In genomic region chr1:23169219-23169575, GRCh38 we compare ENCODE assay signal across 8 cellular contexts. TPM values are rescaled to one million over a fixed set of nuclear protein-coding genes. Genes with fewer than 3 reads are reported as not detected.
DNase-seq lines count a peak whose midpoint lies in the region; ATAC-seq, FAIRE-seq and TF ChIP-seq lines count a peak whose summit lies in the region.

No MANE protein-coding gene starts in this region.

- H3K27me3 ChIP-seq in HepG2 (ENCODE audit: control insufficient read depth in 1 of 2, insufficient read depth in 2 of 2, low read length in 2 of 2) = no peaks in the 10 kb centered on the region; a peak in 1 of 5 replicates

- H3K4me3 Mint-ChIP-seq in T-helper 2 cell treated with Interferon-gamma antibody and Interleukin-4, amounts not matched to agents 5 μg/mL and 100 μg/mL, for 36 hours = peak overlapping the region; percentile 99

- peaks cover 11% of the 10 kb centered on the region for H4K20me1 ChIP-seq in HepG2 (ENCODE audit: insufficient read depth, low read length)

- CTCF ChIA-PET in HepG2 (lab: Yijun Ruan, JAX; ENCODE audit: low intra/inter-chr PET ratio, low total read pairs) = no interaction called here

- ATAC-seq in HepG2 = no peak
- no peak for ATAC-seq in GM21717 (IDR thresholded peaks at IDR 0.05; ENCODE audit: unreplicated experiment)

- WGBS in HepG2 (ENCODE audit: low lambda C conversion rate) = 75% methylated on average over 13 of the region's 13 CpGs

- H3K36me3 Mint-ChIP-seq in T-helper 2 cell treated with Interferon-gamma antibody and Interleukin-4, amounts not matched to agents 5 μg/mL and 100 μg/mL, for 36 hours (ENCODE audit: low read depth) = no peaks in the 10 kb centered on the region

- peaks cover under 1% of the 10 kb centered on the region for H3K9me3 Mint-ChIP-seq in T-helper 2 cell treated with Interferon-gamma antibody and Interleukin-4, amounts not matched to agents 5 μg/mL and 100 μg/mL, for 36 hours

- FAIRE-seq in HepG2 (lab: Jason Lieb, UNC) = no peak

- no peak overlapping the region for H3K27ac ChIP-seq in HepG2 (ENCODE audit: extremely low read length, insufficient read depth, low read length)
- H3K27ac ChIP-seq in substantia nigra (ENCODE audit: low read depth, low read length, poor library complexity, severe bottlenecking) = peak overlapping the region; percentile 51

- TF ChIP-seq RAD21 in HepG2 (CRISPR knock-in tag; IDR thresholded peaks at IDR 0.05) = no peak

- H3K4me1 ChIP-seq in HepG2 (ENCODE audit: insufficient read depth, low read length) = peaks cover 53% of the 10 kb centered on the region

- H3K9me3 ChIP-seq in HepG2 (ENCODE audit: low read length) = no peaks in the 10 kb centered on the region

- peaks cover 6% of the 10 kb centered on the region for H3K27me3 Mint-ChIP-seq in T-helper 2 cell treated with Interferon-gamma antibody and Interleukin-4, amounts not matched to agents 5 μg/mL and 100 μg/mL, for 36 hours (ENCODE audit: low read depth)

- H3K79me2 ChIP-seq in HepG2 (ENCODE audit: insufficient read depth, low read length) = peaks cover 34% of the 10 kb centered on the region

- peaks cover 15% of the 10 kb centered on the region for H3K4me1 Mint-ChIP-seq in T-helper 2 cell treated with Interferon-gamma antibody and Interleukin-4, amounts not matched to agents 5 μg/mL and 100 μg/mL, for 36 hours (ENCODE audit: low read depth)

- TF ChIP-seq POLR2A in HepG2 (IDR thresholded peaks at IDR 0.05; ENCODE audit: insufficient read depth in 1 of 2, low read depth in 2 of 2, low read length in 2 of 2) = no peak

- no peak overlapping the region for H2AFZ ChIP-seq in HepG2 (ENCODE audit: low read length)

- H3K4me3 ChIP-seq in astrocyte of the cerebellum (ENCODE audit: low read depth, low read length) = peak overlapping the region; percentile 58
- H3K4me3 ChIP-seq in HepG2 (replicated peaks in 1 of 3; ENCODE audit: insufficient read depth in 1 of 3, low read depth in 2 of 3, low read length in 3 of 3) = peak overlapping the region in 2 of 3 experiments; percentile 41 to 96; a peak in 5 of 6 replicates

- no peaks in the 10 kb centered on the region for H3K36me3 ChIP-seq in HepG2 (replicated peaks in 1 of 2; ENCODE audit: control insufficient read depth in 1 of 2, insufficient read depth in 2 of 2, low read length in 2 of 2)

- no peak for DNase-seq in T-helper 2 cell treated with Interferon-gamma antibody and Interleukin-4, amounts not matched to agents 5 μg/mL and 100 μg/mL, for 36 hours (ENCODE audit: low spot score)
- no peak for DNase-seq in T-helper 2 cell
- DNase-seq in astrocyte of the cerebellum (ENCODE audit: low read depth) = no peak
- no peak for DNase-seq in HepG2 (ENCODE audit: low spot score)
- peak in 1 of 49 donors; percentile 17 for DNase-seq in substantia nigra (lab: John Stamatoyannopoulos, UW)
- DNase-seq in germinal center (ENCODE audit: low spot score) = no peak
- DNase-seq in cerebellar cortex (ENCODE audit: low spot score) = no peak

- H3K9ac ChIP-seq in HepG2 (ENCODE audit: insufficient read depth, low read depth, low read length) = peak overlapping the region; percentile 35; the same call in 1 of the 2 replicates

- in situ Hi-C loops in astrocyte of the cerebellum (cut with HindIII; ENCODE audit: low sequenced_read_pairs) = no loop called here
- in situ Hi-C loops in HepG2 (cut with HindIII; ENCODE audit: extremely low pct_ligation_motif_present, low pct_unique_long_range_greater_than_20kb) = no loop called here

- no peak for TF ChIP-seq CTCF in astrocyte of the cerebellum (IDR thresholded peaks at IDR 0.05; ENCODE audit: low read depth, low read length, missing control alignments)
- no peak for TF ChIP-seq CTCF in HepG2 (CRISPR knock-in tag; IDR thresholded peaks at IDR 0.05)

- POLR2A ChIA-PET in HepG2 (lab: Yijun Ruan, JAX) = interaction anchor here (0.6 to 2.0 kb wide), 4 partner anchors 19 to 337 kb away, joined by 3 to 5 read pairs (median 4); no protein-coding TSS in a partner anchor

- TF ChIP-seq EP300 in HepG2 (IDR thresholded peaks at IDR 0.05; ENCODE audit: low read depth in 2 of 2, low read length in 2 of 2) (no peak), HepG2 (CRISPR knock-in tag; IDR thresholded peaks at IDR 0.05; ENCODE audit: borderline replicate concordance) (no peak)

- H3K27ac Mint-ChIP-seq in T-helper 2 cell treated with Interferon-gamma antibody and Interleukin-4, amounts not matched to agents 5 μg/mL and 100 μg/mL, for 36 hours = no peak overlapping the region

- intact Hi-C loops in HepG2 (cut with micrococcal nuclease; ENCODE audit: unreplicated experiment) = no loop called here

- BruUV-seq in HepG2 (replicated peaks; lab: Mats Ljungman, UMichigan) = no TSS peak

- peak overlapping the region; percentile 86 for H3K4me2 ChIP-seq in HepG2 (ENCODE audit: low read depth, low read length)

TF ChIP-seq in HepG2, 621 proteins besides CTCF, POLR2A, EP300 and RAD21:
- TF ChIP-seq ZNF362 (CRISPR knock-in tag; IDR thresholded peaks at IDR 0.05; ENCODE audit: borderline replicate concordance) = no peak
- no peak for TF ChIP-seq NKX3-1 (CRISPR knock-in tag; IDR thresholded peaks at IDR 0.05)
TF ChIP-seq in HepG2: peak in this region for 0.

RNA-seq across cellular contexts. Expression of gene LUZP1, which starts 0.5 kb away (rescaled TPM):
- total RNA-seq in HepG2 (2016; rRNA removed; fragmentation: Illumina TruSeq; extraction: Trizol) = 12.7 and 21.5 TPM in 2 replicates
- total RNA-seq in HepG2 (2016; cell fraction: cytosol; rRNA removed; fragmentation: Illumina TruSeq; extraction: Trizol; ENCODE audit: low read depth) = 0.88 and 0.91 TPM in 2 replicates
- 12.1 and 20.0 TPM in 2 replicates for total RNA-seq in HepG2 (2016; cell fraction: insoluble cytoplasmic fraction; rRNA removed; fragmentation: Illumina TruSeq; extraction: Trizol)
- 3.4 and 4.5 TPM in 2 replicates for total RNA-seq in HepG2 (2016; cell fraction: membrane; rRNA removed; fragmentation: Illumina TruSeq; extraction: Trizol)
- total RNA-seq in HepG2 (2016; cell fraction: nucleus; rRNA removed; fragmentation: Illumina TruSeq; extraction: Trizol) = 14.6 and 16.0 TPM in 2 replicates
- 6.9 and 7.2 TPM in 2 replicates for polyA plus RNA-seq in HepG2 (2011; rRNA removed)
- 4.6 and 5.4 TPM in 2 replicates for polyA plus RNA-seq in HepG2 (2011; cell fraction: cytosol; rRNA removed)
- polyA plus RNA-seq in HepG2 (2011; cell fraction: nucleus; rRNA removed) = 10.9 and 11.8 TPM in 2 replicates
- 8.0 and 9.5 TPM in 2 replicates for polyA plus RNA-seq in HepG2 (2012)
- 0.23 and 0.26 TPM in 2 replicates for polyA plus RNA-seq in HepG2 (2016; cell fraction: cytosol; fragmentation: Illumina TruSeq; extraction: Trizol; ENCODE audit: low read depth)
- 8.6 and 8.9 TPM in 2 replicates for polyA plus RNA-seq in HepG2 (2016; cell fraction: insoluble cytoplasmic fraction; fragmentation: Illumina TruSeq; extraction: Trizol; ENCODE audit: low read depth)
- 0.73 and 0.81 TPM in 2 replicates for polyA plus RNA-seq in HepG2 (2016; cell fraction: membrane; fragmentation: Illumina TruSeq; extraction: Trizol; ENCODE audit: low read depth)
- 11.6 and 14.4 TPM in 2 replicates for polyA plus RNA-seq in HepG2 (2016; cell fraction: nucleus; fragmentation: Illumina TruSeq; extraction: Trizol; ENCODE audit: insufficient read depth, low read depth)
- polyA minus RNA-seq in HepG2 (2011; rRNA and poly(A)+ RNA removed; ENCODE audit: low replicate concordance) = 19.5 and 28.3 TPM in 2 replicates
- 10.6 and 12.2 TPM in 2 replicates for polyA minus RNA-seq in HepG2 (2011; cell fraction: cytosol; rRNA and poly(A)+ RNA removed)
- polyA minus RNA-seq in HepG2 (2011; cell fraction: nucleus; rRNA and poly(A)+ RNA removed) = 25.2 and 28.5 TPM in 2 replicates

RNA-seq across cellular contexts. Expression of gene HTR1D, which starts 48.1 kb away (rescaled TPM):
- 0.04 and 0.25 TPM in 2 replicates for total RNA-seq in HepG2 (2016; rRNA removed; fragmentation: Illumina TruSeq; extraction: Trizol)
- not detected in 2 replicates for total RNA-seq in HepG2 (2016; cell fraction: cytosol; rRNA removed; fragmentation: Illumina TruSeq; extraction: Trizol; ENCODE audit: low read depth)
- total RNA-seq in HepG2 (2016; cell fraction: insoluble cytoplasmic fraction; rRNA removed; fragmentation: Illumina TruSeq; extraction: Trizol) = 0.12 and 0.13 TPM in 2 replicates
- total RNA-seq in HepG2 (2016; cell fraction: membrane; rRNA removed; fragmentation: Illumina TruSeq; extraction: Trizol) = 0.12 and 0.21 TPM in 2 replicates
- not detected in 2 replicates for total RNA-seq in HepG2 (2016; cell fraction: nucleus; rRNA removed; fragmentation: Illumina TruSeq; extraction: Trizol)
- 0.07 and 0.29 TPM in 2 replicates for polyA plus RNA-seq in HepG2 (2011; rRNA removed)
- polyA plus RNA-seq in HepG2 (2011; cell fraction: cytosol; rRNA removed) = 0.05 and 0.15 TPM in 2 replicates
- polyA plus RNA-seq in HepG2 (2011; cell fraction: nucleus; rRNA removed) = 0.08 and 0.10 TPM in 2 replicates
- polyA plus RNA-seq in HepG2 (2012) = 0.23 and 0.67 TPM in 2 replicates
- 0.07 TPM in 1 of 2 replicates, not detected in the other for polyA plus RNA-seq in HepG2 (2016; cell fraction: cytosol; fragmentation: Illumina TruSeq; extraction: Trizol; ENCODE audit: low read depth)
- polyA plus RNA-seq in HepG2 (2016; cell fraction: insoluble cytoplasmic fraction; fragmentation: Illumina TruSeq; extraction: Trizol; ENCODE audit: low read depth) = 0.22 and 0.25 TPM in 2 replicates
- 0.18 and 0.20 TPM in 2 replicates for polyA plus RNA-seq in HepG2 (2016; cell fraction: membrane; fragmentation: Illumina TruSeq; extraction: Trizol; ENCODE audit: low read depth)
- 0.31 TPM in 2 replicates for polyA plus RNA-seq in HepG2 (2016; cell fraction: nucleus; fragmentation: Illumina TruSeq; extraction: Trizol; ENCODE audit: insufficient read depth, low read depth)
- polyA minus RNA-seq in HepG2 (2011; rRNA and poly(A)+ RNA removed; ENCODE audit: low replicate concordance) = 0.16 and 17.0 TPM in 2 replicates
- not detected in 2 replicates for polyA minus RNA-seq in HepG2 (2011; cell fraction: cytosol; rRNA and poly(A)+ RNA removed)
- 0.37 TPM in 1 of 2 replicates, not detected in the other for polyA minus RNA-seq in HepG2 (2011; cell fraction: nucleus; rRNA and poly(A)+ RNA removed)
